13 cellular contexts compared by ENCODE assay signal in genomic region chr5:124734574-124735168, GRCh38. TPM values are rescaled to one million over a fixed set of nuclear protein-coding genes. Genes with fewer than 3 reads are reported as not detected.
DNase-seq lines count a peak whose midpoint lies in the region; TF ChIP-seq lines count a peak whose summit lies in the region.
"Had no signal": no experiment of that assay in that cellular context is flagged by ENCODE, and none has a peak within 500 bp of the region (broad histone marks: within the 10 kb centered on the region; RNA-seq: fewer than 3 reads in every experiment).

No MANE protein-coding gene starts in this region.

- H3K36me3 ChIP-seq in BE2C (no peaks in the 10 kb centered on the region), OCI-LY7 (ENCODE audit: insufficient read depth, low read length) (no peaks in the 10 kb centered on the region), prostate gland (no peaks in the 10 kb centered on the region)

- no peaks in the 10 kb centered on the region for H3K9me2 ChIP-seq in OCI-LY7 (ENCODE audit: insufficient read depth, low read length)

- H3K4me1 Mint-ChIP-seq in activated T-cell treated with anti-CD3 and anti-CD28 coated beads, Interleukin-2, amount 50 U/mL, for 24 hours (ENCODE audit: low read depth) = no peaks in the 10 kb centered on the region

- no peak for DNase-seq in BE2C
- DNase-seq in OCI-LY7 (ENCODE audit: low spot score) = no peak
- no peak for DNase-seq in fibroblast of mammary gland (ENCODE audit: low read depth)
- DNase-seq in prostate gland (ENCODE audit: low spot score) = no peak
- DNase-seq in activated T-cell treated with anti-CD3 and anti-CD28 coated beads, Interleukin-2, amount 50 U/mL, for 24 hours = no peak
- no peak for DNase-seq in SHP77 (lab: John Stamatoyannopoulos, UW)
- DNase-seq in Ammon's horn (ENCODE audit: low spot score) = no peak
- DNase-seq in DMS79 treated with DMSO at 0.1 percent for 48 hours (lab: John Stamatoyannopoulos, UW) = no peak
- DNase-seq: activated CD4-positive, alpha-beta T cell treated with anti-CD3 and anti-CD28 coated beads for 1 hour; activated naive CD4-positive, alpha-beta T cell treated with Interleukin-2 at 50 U/mL for 16 hours; effector memory CD4-positive, alpha-beta T cell; kidney had no signal

- CTCF ChIA-PET in OCI-LY7 (lab: Charles Lee; ENCODE audit: unreplicated experiment) = no interaction called here

- H3K4me3 ChIP-seq in BE2C (ENCODE audit: low read depth, low read length) = peak overlapping the region; percentile 30
- H3K4me3 ChIP-seq in OCI-LY7 (ENCODE audit: low read depth, low read length, poor library complexity, severe bottlenecking) = peak overlapping the region; percentile 85
- H3K4me3 ChIP-seq in fibroblast of mammary gland (ENCODE audit: control insufficient read depth, low read depth, low read length) = peak overlapping the region; percentile 23
- H3K4me3 ChIP-seq in prostate gland = peak overlapping the region; percentile 16 to 18

- H3K27ac ChIP-seq in OCI-LY7 (ENCODE audit: low read depth, low read length, poor library complexity, severe bottlenecking) (peak overlapping the region; percentile 97), prostate gland (peak overlapping the region in 1 of 2 donors; percentile 11)
- H3K27ac ChIP-seq: C4-2B had no signal

- no peak for TF ChIP-seq POLR2A in prostate gland (IDR thresholded peaks at IDR 0.05)

- POLR2A ChIA-PET in OCI-LY7 (lab: Charles Lee) = interaction anchor here (5.2 to 9.7 kb wide), 3 partner anchors 14 to 28 kb away, joined by 61 to 132 read pairs (median 121); partner anchors contain the start of gene ZNF608

- peaks cover 38% of the 10 kb centered on the region for H3K27me3 Mint-ChIP-seq in activated T-cell treated with anti-CD3 and anti-CD28 coated beads, Interleukin-2, amount 50 U/mL, for 24 hours

- no peaks in the 10 kb centered on the region for H3K36me3 Mint-ChIP-seq in activated T-cell treated with anti-CD3 and anti-CD28 coated beads, Interleukin-2, amount 50 U/mL, for 24 hours (ENCODE audit: low read depth)

- no peaks in the 10 kb centered on the region; the same call in 1 of the 2 replicates for H3K9me3 ChIP-seq in BE2C
- H3K9me3 ChIP-seq in OCI-LY7 (ENCODE audit: low read length) = no peaks in the 10 kb centered on the region
- H3K9me3 ChIP-seq in prostate gland = no peaks in the 10 kb centered on the region

- TF ChIP-seq CTCF in BE2C (IDR thresholded peaks at IDR 0.05; ENCODE audit: low read depth, low read length) (no peak), OCI-LY7 (conservative IDR thresholded peaks at IDR 0.05; ENCODE audit: low read length) (no peak), fibroblast of mammary gland (conservative IDR thresholded peaks at IDR 0.05; ENCODE audit: control insufficient read depth, insufficient read depth, low read depth, low read length) (no peak), prostate gland (IDR thresholded peaks at IDR 0.05) (no peak)

- H3K27me3 ChIP-seq in BE2C (no peaks in the 10 kb centered on the region), prostate gland (replicated peaks; ENCODE audit: insufficient read depth) (no peaks in the 10 kb centered on the region)

- no peaks in the 10 kb centered on the region for H3K9me3 Mint-ChIP-seq in activated T-cell treated with anti-CD3 and anti-CD28 coated beads, Interleukin-2, amount 50 U/mL, for 24 hours

- 34% methylated on average over 8 of the region's 8 CpGs for WGBS in prostate gland

- no TSS peak for BruUV-seq in OCI-LY7 (replicated peaks; lab: Mats Ljungman, UMichigan)

- H3K27ac Mint-ChIP-seq in activated T-cell treated with anti-CD3 and anti-CD28 coated beads, Interleukin-2, amount 50 U/mL, for 24 hours = no peak overlapping the region

- intact Hi-C loops in OCI-LY7 (cut with micrococcal nuclease; ENCODE audit: unreplicated experiment) (no loop called here), prostate gland (cut with DNase I) (no loop called here)

- H3K4me2 ChIP-seq in OCI-LY7 (ENCODE audit: low read length) = peak overlapping the region; percentile 94

- H4K20me1 ChIP-seq in OCI-LY7 (ENCODE audit: insufficient read depth, low read length) = no peaks in the 10 kb centered on the region

- peaks cover 41% of the 10 kb centered on the region for H3K4me1 ChIP-seq in BE2C
- peaks cover 96% of the 10 kb centered on the region for H3K4me1 ChIP-seq in OCI-LY7 (ENCODE audit: insufficient read depth, low read length, poor library complexity, severe bottlenecking)
- no peaks in the 10 kb centered on the region for H3K4me1 ChIP-seq in prostate gland (replicated peaks)

- H3K79me2 ChIP-seq in OCI-LY7 (ENCODE audit: insufficient read depth, low read depth, low read length) = peaks cover 97% of the 10 kb centered on the region

- peak overlapping the region; percentile 82 for H2AFZ ChIP-seq in OCI-LY7 (ENCODE audit: low read length)

- H3K4me3 Mint-ChIP-seq in activated T-cell treated with anti-CD3 and anti-CD28 coated beads, Interleukin-2, amount 50 U/mL, for 24 hours = no peak overlapping the region

RNA-seq across cellular contexts. Expression of gene ZNF608, which starts 11.8 kb away (rescaled TPM):
- 70.5 TPM for polyA plus RNA-seq in BE2C (2012; ENCODE audit: insufficient read depth, insufficient read length, low read depth)
- total RNA-seq in OCI-LY7 (2014; rRNA removed; shearing (Covaris generic)) = 22.6 and 25.7 TPM in 2 replicates
- total RNA-seq in OCI-LY7 (2022) (58.8 and 61.4 TPM in 2 replicates), prostate gland (10 to 100 TPM; 22.6 to 25.3 TPM)

Comparison
In these comparisons a context has a peak if more than half of its experiments do, and no peak if none do; other contexts are left out.
1. H3K4me3 ChIP-seq: peak in every context shown above with its lines; median percentile 85 in OCI-LY7; 30 in BE2C; 23 in fibroblast of mammary gland; 17 in prostate gland.